In the genomic region with DNA sequence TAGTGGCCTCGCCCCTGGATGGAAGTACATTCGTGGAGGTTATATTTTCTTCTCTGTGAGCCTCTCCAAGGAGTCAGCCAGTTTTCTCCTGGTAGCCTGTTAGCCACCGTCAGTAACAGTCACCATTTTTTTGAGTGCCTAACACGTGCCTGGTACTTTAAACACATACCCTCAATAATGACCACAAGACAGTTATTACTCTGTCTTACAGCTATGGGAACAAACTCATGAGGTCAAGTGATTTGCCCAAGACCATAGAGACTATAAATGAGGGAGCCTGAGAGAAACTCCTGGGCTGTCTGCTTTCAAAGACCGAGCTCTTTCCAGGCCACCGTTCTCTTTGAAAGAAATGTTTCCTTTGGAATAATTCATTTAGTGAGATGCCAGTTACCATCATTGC, we compare ENCODE assay signal across 14 cellular contexts.
"Had no signal": no experiment of that assay in that cellular context is flagged by ENCODE, and none has a peak within 500 bp of the region (broad histone marks: within the 10 kb centered on the region; RNA-seq: fewer than 3 reads in every experiment).

No MANE protein-coding gene starts in this region.

- H3K4me3 ChIP-seq: coronary artery, psoas muscle, thoracic aorta, transverse colon had no signal

- H3K27ac ChIP-seq: coronary artery, parathyroid adenoma, psoas muscle, thoracic aorta, transverse colon had no signal

- H3K36me3 ChIP-seq: thoracic aorta, transverse colon had no signal

- H3K27ac Mint-ChIP-seq: naive thymus-derived CD4-positive, alpha-beta T cell; nephron progenitor cell; stimulated activated effector memory CD8-positive, alpha-beta T cell treated with anti-CD3 and anti-CD28 coated beads, Interleukin-12 subunit alpha, Interleukin-12 subunit beta, amount 100 ng/mL, for 72 hours had no signal

- DNase-seq: caudate nucleus; effector CD8-positive, alpha-beta T cell; islet precursor cell; naive thymus-derived CD4-positive, alpha-beta T cell; nephron progenitor cell; psoas muscle; stimulated activated CD4-positive, alpha-beta T cell treated with anti-CD3 and anti-CD28 coated beads, Interleukin-4, amount 100 ng/mL, for 1 hour; stimulated activated CD8-positive, alpha-beta memory T cell treated with anti-CD3 and anti-CD28 coated beads, Interleukin-4, amount 100 ng/mL, for 48 hours; stimulated activated naive CD8-positive, alpha-beta T cell treated with anti-CD3 and anti-CD28 coated beads, Interleukin-15, Interleukin-2, amounts not matched to agents 100 U/mL and 50 U/mL, for 24 hours; transverse colon had no signal

- H3K36me3 Mint-ChIP-seq: stimulated activated effector memory CD8-positive, alpha-beta T cell treated with anti-CD3 and anti-CD28 coated beads, Interleukin-12 subunit alpha, Interleukin-12 subunit beta, amount 100 ng/mL, for 72 hours had no signal

- H3K9me3 Mint-ChIP-seq: nephron progenitor cell; stimulated activated effector memory CD8-positive, alpha-beta T cell treated with anti-CD3 and anti-CD28 coated beads, Interleukin-12 subunit alpha, Interleukin-12 subunit beta, amount 100 ng/mL, for 72 hours had no signal

- H3K9me3 ChIP-seq: psoas muscle, thoracic aorta, transverse colon had no signal

- H3K4me1 ChIP-seq: parathyroid adenoma had no signal

- ATAC-seq: naive thymus-derived CD4-positive, alpha-beta T cell; psoas muscle; stimulated activated effector memory CD8-positive, alpha-beta T cell treated with anti-CD3 and anti-CD28 coated beads, Interleukin-12 subunit alpha, Interleukin-12 subunit beta, amount 100 ng/mL, for 72 hours; stimulated activated naive CD8-positive, alpha-beta T cell treated with anti-CD3 and anti-CD28 coated beads, Interleukin-15, Interleukin-2, amounts not matched to agents 100 U/mL and 50 U/mL, for 24 hours had no signal
